15 cellular contexts compared by ENCODE assay signal in genomic region chr3:12898980-12899755, GRCh38. TPM values are rescaled to one million over a fixed set of nuclear protein-coding genes. Genes with fewer than 3 reads are reported as not detected.
A peak's percentile ranks its signal among the peaks of the same experiment; 100 is the strongest.
DNase-seq lines count a peak whose midpoint lies in the region; ATAC-seq and TF ChIP-seq lines count a peak whose summit lies in the region.
"Had no signal": no experiment of that assay in that cellular context is flagged by ENCODE, and none has a peak within 500 bp of the region (broad histone marks: within the 10 kb centered on the region; RNA-seq: fewer than 3 reads in every experiment).

No MANE protein-coding gene starts in this region.

- TF ChIP-seq CTCF in VCaP (conservative IDR thresholded peaks at IDR 0.05) (no peak), right lobe of liver (IDR thresholded peaks at IDR 0.05) (no peak), psoas muscle (IDR thresholded peaks at IDR 0.05) (no peak)

- intact Hi-C loops in right lobe of liver (cut with DNase I), result no loop called here
- intact Hi-C loops in psoas muscle (cut with DNase I), result no loop called here

- ATAC-seq in right lobe of liver, result no peak
- ATAC-seq in psoas muscle, result no peak
- ATAC-seq in HG03457 (IDR thresholded peaks at IDR 0.05; ENCODE audit: unreplicated experiment), result no peak
- no peak for ATAC-seq in GM18909 (IDR thresholded peaks at IDR 0.05; ENCODE audit: poor library complexity, unreplicated experiment)
- ATAC-seq in HG02870 (IDR thresholded peaks at IDR 0.05; ENCODE audit: unreplicated experiment), result no peak

- TF ChIP-seq POLR2A in right lobe of liver (IDR thresholded peaks at IDR 0.05), result no peak

- peak overlapping the region; percentile 99 for H3K27ac ChIP-seq in VCaP
- H3K27ac ChIP-seq in right lobe of liver, result no peak overlapping the region
- no peak overlapping the region for H3K27ac ChIP-seq in psoas muscle
- H3K27ac ChIP-seq: Peyer's patch had no signal

- peaks cover 0 to 7% (median 0%) of the 10 kb centered on the region in 4 donors for H3K4me1 ChIP-seq in right lobe of liver
- peaks cover 18% of the 10 kb centered on the region for H3K4me1 ChIP-seq in psoas muscle
- H3K4me1 ChIP-seq: Peyer's patch had no signal

- H3K27me3 ChIP-seq in H7 (ENCODE audit: control insufficient read depth, insufficient read depth, low read length) (no peaks in the 10 kb centered on the region), right lobe of liver (no peaks in the 10 kb centered on the region), psoas muscle (ENCODE audit: insufficient read depth in 3 of 3, low read length in 2 of 3) (no peaks in the 10 kb centered on the region)
- H3K27me3 ChIP-seq: Peyer's patch had no signal

- H3K36me3 ChIP-seq in H7 (replicated peaks; ENCODE audit: control insufficient read depth, insufficient read depth, low read length), result peaks cover 2% of the 10 kb centered on the region
- peaks cover 0 to 28% (median 15%) of the 10 kb centered on the region in 4 donors for H3K36me3 ChIP-seq in right lobe of liver
- H3K36me3 ChIP-seq in psoas muscle (ENCODE audit: insufficient read depth in 1 of 2, low read depth in 1 of 2), result peaks cover 0 to 60% of the 10 kb centered on the region in 2 donors

- H3K9me3 ChIP-seq in right lobe of liver (no peaks in the 10 kb centered on the region), psoas muscle (no peaks in the 10 kb centered on the region)
- H3K9me3 ChIP-seq: Peyer's patch, SK-N-SH had no signal

- H3K4me3 ChIP-seq in H7 (ENCODE audit: insufficient read depth, low read depth, low read length) (no peak overlapping the region), right lobe of liver (no peak overlapping the region), psoas muscle (no peak overlapping the region)
- H3K4me3 ChIP-seq: Peyer's patch had no signal

- peak; percentile 73 for DNase-seq in H7
- DNase-seq in right lobe of liver, result peak in 2 of 3 donors; percentile 16 to 45
- DNase-seq in psoas muscle, result peak; percentile 16 to 44
- DNase-seq: DMS79, IMR-90, NCI-H1105, NCI-H1694, NCI-H524, Peyer's patch, SHP77, SK-N-SH had no signal

- 82% methylated on average over 15 of the region's 39 CpGs for WGBS in right lobe of liver (ENCODE audit: insufficient coverage, low coverage, low lambda C conversion rate, missing lambda C conversion rate)
- WGBS in psoas muscle, 3 donors, result 92 to 94% (median 93%) methylated on average over 36 to 39 of the region's 39 CpGs

RNA-seq across cellular contexts. Expression of gene RPL32, which starts 57.8 kb away (rescaled TPM):
- 2,054 and 2,130 TPM in 2 replicates for total RNA-seq in H7 (2014; rRNA removed; shearing (Covaris generic))
- total RNA-seq in right lobe of liver (100 to 1,000 TPM; 322 to 555 (median 472) TPM), psoas muscle (1,000 to 10,000 TPM; 1,418 to 1,919 (median 1,477) TPM)
- polyA plus RNA-seq in psoas muscle, result 1,000 to 10,000 TPM; 2,325 to 2,939 (median 2,347) TPM
